In genomic region chr6:18596529-18596835, GRCh38 we compare ENCODE assay signal across 10 cellular contexts.
DNase-seq lines count a peak whose midpoint lies in the region; ATAC-seq and TF ChIP-seq lines count a peak whose summit lies in the region.
"Had no signal": no experiment of that assay in that cellular context is flagged by ENCODE, and none has a peak within 500 bp of the region (broad histone marks: within the 10 kb centered on the region; RNA-seq: fewer than 3 reads in every experiment).

No MANE protein-coding gene starts in this region.

- TF ChIP-seq CTCF in activated CD8-positive, alpha-beta T cell treated with anti-CD3 and anti-CD28 coated beads for 36 hours (IDR thresholded peaks at IDR 0.05) = peak; percentile 65
- TF ChIP-seq CTCF in tibial artery (IDR thresholded peaks at IDR 0.05) (no peak), GM20000 (IDR thresholded peaks at IDR 0.05; ENCODE audit: extremely low read depth, missing control alignments) (no peak), heart left ventricle (IDR thresholded peaks at IDR 0.05) (peak in 3 of 12 donors; percentile 8 to 23 (median 15))

- H3K9me3 Mint-ChIP-seq in activated CD8-positive, alpha-beta T cell treated with anti-CD3 and anti-CD28 coated beads for 36 hours = no peaks in the 10 kb centered on the region
- H3K9me3 Mint-ChIP-seq in activated CD8-positive, alpha-beta T cell treated with anti-CD3 and anti-CD28 coated beads, Interleukin-2, amount 10 ng/mL, durations not matched to agents 7 days and 5 days (ENCODE audit: insufficient read depth) = no peaks in the 10 kb centered on the region
- H3K9me3 Mint-ChIP-seq: activated CD4-positive, alpha-beta T cell treated with anti-CD3 and anti-CD28 coated beads, Interleukin-2, amount 10 ng/mL, durations not matched to agents 24 days and 14 days; activated T-helper 2 cell treated with anti-CD3 and anti-CD28 coated beads, Interferon-gamma antibody, Interleukin-2, Interleukin-4, amounts not matched to agents 10 μg/mL and 5 μg/mL and 100 μg/mL, durations not matched to agents 14 hours and 24 hours and 36 hours had no signal

- CTCF ChIA-PET in activated CD8-positive, alpha-beta T cell treated with anti-CD3 and anti-CD28 coated beads for 36 hours (lab: Charles Lee) = interaction anchor here (0.7 to 1.5 kb wide), 10 partner anchors 10 to 1133 kb away, joined by 3 to 10 read pairs (median 3); no protein-coding TSS in a partner anchor
- CTCF ChIA-PET in activated CD8-positive, alpha-beta T cell treated with anti-CD3 and anti-CD28 coated beads, Interleukin-2, amount 10 ng/mL, durations not matched to agents 7 days and 5 days (lab: Charles Lee) = interaction anchor here (1.1 to 1.9 kb wide), 3 partner anchors 10 to 77 kb away, joined by 3 to 10 read pairs (median 4); no protein-coding TSS in a partner anchor

- H3K36me3 ChIP-seq in tibial artery (no peaks in the 10 kb centered on the region), heart left ventricle (no peaks in the 10 kb centered on the region)

- no peak overlapping the region for H3K4me3 Mint-ChIP-seq in activated CD8-positive, alpha-beta T cell treated with anti-CD3 and anti-CD28 coated beads for 36 hours
- H3K4me3 Mint-ChIP-seq in activated CD8-positive, alpha-beta T cell treated with anti-CD3 and anti-CD28 coated beads, Interleukin-2, amount 10 ng/mL, durations not matched to agents 7 days and 5 days = no peak overlapping the region
- H3K4me3 Mint-ChIP-seq: activated CD4-positive, alpha-beta T cell treated with anti-CD3 and anti-CD28 coated beads, Interleukin-2, amount 10 ng/mL, durations not matched to agents 24 days and 14 days had no signal

- H3K4me1 ChIP-seq in tibial artery = peaks cover 0 to 21% (median 5%) of the 10 kb centered on the region in 4 donors
- peaks cover 0 to 7% (median 0%) of the 10 kb centered on the region in 12 donors for H3K4me1 ChIP-seq in heart left ventricle

- no peaks in the 10 kb centered on the region for H3K4me1 Mint-ChIP-seq in activated CD8-positive, alpha-beta T cell treated with anti-CD3 and anti-CD28 coated beads for 36 hours (ENCODE audit: low read depth)
- H3K4me1 Mint-ChIP-seq in activated CD8-positive, alpha-beta T cell treated with anti-CD3 and anti-CD28 coated beads, Interleukin-2, amount 10 ng/mL, durations not matched to agents 7 days and 5 days (ENCODE audit: low read depth) = no peaks in the 10 kb centered on the region
- H3K4me1 Mint-ChIP-seq: activated CD4-positive, alpha-beta T cell treated with anti-CD3 and anti-CD28 coated beads, Interleukin-2, amount 10 ng/mL, durations not matched to agents 24 days and 14 days had no signal

- H3K36me3 Mint-ChIP-seq in activated CD8-positive, alpha-beta T cell treated with anti-CD3 and anti-CD28 coated beads for 36 hours (ENCODE audit: low read depth) = no peaks in the 10 kb centered on the region
- H3K36me3 Mint-ChIP-seq in activated CD8-positive, alpha-beta T cell treated with anti-CD3 and anti-CD28 coated beads, Interleukin-2, amount 10 ng/mL, durations not matched to agents 7 days and 5 days (ENCODE audit: low read depth) = no peaks in the 10 kb centered on the region

- DNase-seq in activated CD8-positive, alpha-beta T cell treated with anti-CD3 and anti-CD28 coated beads for 36 hours = no peak
- DNase-seq in activated CD8-positive, alpha-beta T cell treated with anti-CD3 and anti-CD28 coated beads, Interleukin-2, amount 10 ng/mL, durations not matched to agents 7 days and 5 days = no peak
- DNase-seq in caudate nucleus (lab: John Stamatoyannopoulos, UW) (no peak), tibial artery (no peak), activated gamma-delta T cell (lab: John Stamatoyannopoulos, UW) (no peak), GM20000 (ENCODE audit: low spot score) (no peak), heart left ventricle (no peak)

- intact Hi-C loops in activated CD8-positive, alpha-beta T cell treated with anti-CD3 and anti-CD28 coated beads for 36 hours (cut with micrococcal nuclease) = loop anchor here (10.0 kb wide), 1 partner anchor 228 kb away; no protein-coding TSS in a partner anchor
- intact Hi-C loops in tibial artery (cut with DNase I; ENCODE audit: low total_unique reads) = loop anchor here (10.0 kb wide), 1 partner anchor 1458 kb away; no protein-coding TSS in a partner anchor
- intact Hi-C loops in heart left ventricle (cut with DNase I) = loop anchor here (2.0 to 10.0 kb wide), 6 partner anchors 1256 to 1461 kb away; no protein-coding TSS in a partner anchor

- peak overlapping the region in 1 of 2 donors; percentile 13 for H3K4me3 ChIP-seq in tibial artery
- no peak overlapping the region for H3K4me3 ChIP-seq in heart left ventricle

- peak overlapping the region; percentile 22 for H3K27ac ChIP-seq in caudate nucleus (ENCODE audit: low read depth, low read length)
- H3K27ac ChIP-seq in tibial artery = peak overlapping the region; percentile 53 to 63
- no peak overlapping the region for H3K27ac ChIP-seq in heart left ventricle

- no peak for TF ChIP-seq POLR2A in heart left ventricle (IDR thresholded peaks at IDR 0.05)

- H3K27ac Mint-ChIP-seq in activated CD8-positive, alpha-beta T cell treated with anti-CD3 and anti-CD28 coated beads for 36 hours = no peak overlapping the region
- no peak overlapping the region for H3K27ac Mint-ChIP-seq in activated CD8-positive, alpha-beta T cell treated with anti-CD3 and anti-CD28 coated beads, Interleukin-2, amount 10 ng/mL, durations not matched to agents 7 days and 5 days
- H3K27ac Mint-ChIP-seq: activated CD4-positive, alpha-beta T cell treated with anti-CD3 and anti-CD28 coated beads, Interleukin-2, amount 10 ng/mL, durations not matched to agents 24 days and 14 days; activated T-helper 2 cell treated with anti-CD3 and anti-CD28 coated beads, Interferon-gamma antibody, Interleukin-2, Interleukin-4, amounts not matched to agents 10 μg/mL and 5 μg/mL and 100 μg/mL, durations not matched to agents 14 hours and 24 hours and 36 hours had no signal

- POLR2A ChIA-PET in activated CD8-positive, alpha-beta T cell treated with anti-CD3 and anti-CD28 coated beads for 36 hours (lab: Charles Lee) = no interaction called here
- POLR2A ChIA-PET in activated CD8-positive, alpha-beta T cell treated with anti-CD3 and anti-CD28 coated beads, Interleukin-2, amount 10 ng/mL, durations not matched to agents 7 days and 5 days (lab: Charles Lee) = no interaction called here

- no peak for ATAC-seq in activated CD8-positive, alpha-beta T cell treated with anti-CD3 and anti-CD28 coated beads for 36 hours
- no peak for ATAC-seq in activated CD8-positive, alpha-beta T cell treated with anti-CD3 and anti-CD28 coated beads, Interleukin-2, amount 10 ng/mL, durations not matched to agents 7 days and 5 days
- peak; percentile 27 for ATAC-seq in HG03342 (IDR thresholded peaks at IDR 0.05; ENCODE audit: unreplicated experiment)
- no peak for ATAC-seq in heart left ventricle

- H3K9me3 ChIP-seq in tibial artery (no peaks in the 10 kb centered on the region), heart left ventricle (no peaks in the 10 kb centered on the region)

- peaks cover 10% of the 10 kb centered on the region for H3K27me3 Mint-ChIP-seq in activated CD8-positive, alpha-beta T cell treated with anti-CD3 and anti-CD28 coated beads for 36 hours
- peaks cover 1% of the 10 kb centered on the region for H3K27me3 Mint-ChIP-seq in activated CD8-positive, alpha-beta T cell treated with anti-CD3 and anti-CD28 coated beads, Interleukin-2, amount 10 ng/mL, durations not matched to agents 7 days and 5 days (ENCODE audit: low read depth)

- H3K27me3 ChIP-seq in tibial artery = no peaks in the 10 kb centered on the region
- H3K27me3 ChIP-seq in heart left ventricle = no peaks in the 10 kb centered on the region

Comparison
In these comparisons a context has a peak if more than half of its experiments do, and no peak if none do; other contexts are left out.
1. H3K27ac ChIP-seq: peak in caudate nucleus (single experiment) and tibial artery (2 of 2); none in heart left ventricle (0 of 12).